In the genomic region with DNA sequence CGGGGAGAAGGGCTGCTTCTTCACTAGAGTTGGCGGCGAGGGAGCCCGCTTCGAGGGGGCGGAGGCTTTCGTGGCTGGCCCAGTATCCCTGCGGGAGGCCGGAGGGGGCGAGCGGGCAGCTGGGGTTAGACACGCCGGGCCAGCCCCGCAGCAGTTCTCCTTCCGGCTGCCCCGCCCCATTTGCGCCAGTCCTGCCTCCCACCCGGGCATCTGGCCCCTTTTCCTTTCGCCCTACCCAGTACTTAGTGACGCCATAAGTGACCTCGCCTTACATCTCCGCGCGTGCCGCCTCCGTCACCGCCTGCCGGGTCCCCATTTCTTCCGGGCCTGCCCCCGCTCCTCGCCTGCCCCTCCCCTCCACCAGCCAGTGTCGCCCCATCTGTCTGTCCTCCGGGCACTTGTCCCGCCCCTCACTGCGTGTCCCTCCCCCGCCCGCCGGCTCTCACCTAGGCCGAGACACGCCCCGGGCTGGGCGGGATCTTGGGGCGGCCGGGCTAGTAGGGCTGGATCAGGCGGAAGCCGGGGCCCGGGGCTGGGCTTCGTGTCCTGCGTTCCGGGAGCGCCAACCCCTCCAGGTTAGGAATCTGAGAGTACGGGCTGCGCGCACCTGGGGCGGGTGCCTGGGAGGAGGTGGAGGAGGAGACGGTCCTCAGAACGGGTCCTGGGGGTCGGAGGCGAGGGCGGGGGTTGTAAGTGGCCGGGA, we compare ENCODE assay signal across 8 cellular contexts. TPM values are rescaled to one million over a fixed set of nuclear protein-coding genes. Genes with fewer than 3 reads are reported as not detected.
DNase-seq lines count a peak whose midpoint lies in the region; ATAC-seq and TF ChIP-seq lines count a peak whose summit lies in the region.

No MANE protein-coding gene starts in this region.

- peaks cover 20% of the 10 kb centered on the region for H3K27me3 Mint-ChIP-seq in H9 (ENCODE audit: low read depth)

- H2BK20ac ChIP-seq in H9 (ENCODE audit: low read depth, low read length, poor library complexity, severe bottlenecking): no peak overlapping the region

- H2BK15ac ChIP-seq in H9 (ENCODE audit: low read depth, low read length): no peak overlapping the region

- TF ChIP-seq POLR2A in uterus (IDR thresholded peaks at IDR 0.05): peak in 1 of 2 donors; percentile 33

- peaks cover 14 to 24% of the 10 kb centered on the region in 2 experiments for H3K4me1 Mint-ChIP-seq in H9

- H3K4me2 ChIP-seq in H9 (ENCODE audit: insufficient read depth, insufficient read length, low read length): peak overlapping the region; percentile 72

- DNase-seq in ELF-1 (ENCODE audit: low read depth, low spot score) (peak; percentile 93), H9 (peak; percentile 100), NAMALWA (ENCODE audit: low spot score) (peak; percentile 96), SJCRH30 (peak; percentile 91 to 94), Right ventricle myocardium inferior (ENCODE audit: missing footprints) (peak; percentile 95), posterior vena cava (ENCODE audit: low spot score) (peak; percentile 93), uterus (peak; percentile 56 to 75)
- DNase-seq in activated naive CD4-positive, alpha-beta T cell treated with anti-CD3 and anti-CD28 coated beads, Interleukin-2, amount 50 U/mL, for 16 hours: peak; percentile 96

- TF ChIP-seq CTCF in H9 (conservative IDR thresholded peaks at IDR 0.05): no peak
- TF ChIP-seq CTCF in uterus (IDR thresholded peaks at IDR 0.05): no peak

- H3K4me3 ChIP-seq in SJCRH30: peak overlapping the region; percentile 63
- H3K4me3 ChIP-seq in uterus: peak overlapping the region; percentile 34 to 39

- H2BK5ac ChIP-seq in H9 (ENCODE audit: insufficient read length, low read length): no peak overlapping the region

- H3K27ac Mint-ChIP-seq in H9: peak overlapping the region; percentile 87 to 97 (median 94); a peak in 5 of 7 replicates

- H3K23me2 ChIP-seq in H9 (ENCODE audit: insufficient read length, low read depth, low read length, poor library complexity, severe bottlenecking): peaks cover 14% of the 10 kb centered on the region

- peak overlapping the region; percentile 82 for H3K14ac ChIP-seq in H9 (ENCODE audit: insufficient read depth, low read length)

- intact Hi-C loops in Right ventricle myocardium inferior (cut with DNase I): no loop called here
- intact Hi-C loops in posterior vena cava (cut with DNase I): loop anchor here in 1 of 2 donors (5.0 kb wide), 1 partner anchor 860 kb away; no protein-coding TSS in a partner anchor
- intact Hi-C loops in uterus (cut with DNase I; ENCODE audit: low total_unique reads): no loop called here

- H2BK12ac ChIP-seq in H9 (ENCODE audit: insufficient read length, low read depth, low read length): no peak overlapping the region

- no peaks in the 10 kb centered on the region; the same call in 1 of the 2 replicates for H3K4me1 ChIP-seq in H9 (ENCODE audit: insufficient read depth, low read length)
- no peaks in the 10 kb centered on the region for H3K4me1 ChIP-seq in SJCRH30
- peaks cover 0 to 4% of the 10 kb centered on the region in 2 donors for H3K4me1 ChIP-seq in uterus

- no peaks in the 10 kb centered on the region for H3K9me3 Mint-ChIP-seq in H9

- no peak overlapping the region for H4K91ac ChIP-seq in H9 (ENCODE audit: insufficient read length, low read depth, low read length)

- no peaks in the 10 kb centered on the region for H3K9me3 ChIP-seq in H9 (ENCODE audit: control insufficient read depth, low read depth, low read length)
- no peaks in the 10 kb centered on the region for H3K9me3 ChIP-seq in SJCRH30 (replicated peaks)
- H3K9me3 ChIP-seq in uterus: no peaks in the 10 kb centered on the region

- H3K23ac ChIP-seq in H9 (ENCODE audit: insufficient read length, low read depth, low read length): no peak overlapping the region

- no peak overlapping the region for H3T11ph ChIP-seq in H9 (ENCODE audit: low read length)

- no CpG with 5 or more reads among the region's 61 CpGs for WGBS in H9 (ENCODE audit: extremely low coverage, insufficient read length, low lambda C conversion rate)

- H3K79me1 ChIP-seq in H9 (ENCODE audit: insufficient read depth, low read depth, low read length, poor library complexity, severe bottlenecking): no peaks in the 10 kb centered on the region

- H3K27me3 ChIP-seq in H9 (ENCODE audit: insufficient read depth, low read length) (no peaks in the 10 kb centered on the region), SJCRH30 (no peaks in the 10 kb centered on the region), uterus (no peaks in the 10 kb centered on the region)

- H4K20me1 ChIP-seq in H9 (ENCODE audit: control insufficient read depth, insufficient read depth, insufficient read length): no peaks in the 10 kb centered on the region

- H3K4me3 Mint-ChIP-seq in H9: peak overlapping the region; percentile 84 to 90

- no peak overlapping the region for H2AK5ac ChIP-seq in H9 (ENCODE audit: insufficient read length, low read length)

- H3K79me2 ChIP-seq in H9 (ENCODE audit: insufficient read depth, low read length): no peaks in the 10 kb centered on the region

- H2AFZ ChIP-seq in H9 (ENCODE audit: low read length): no peak overlapping the region

- ATAC-seq in Right ventricle myocardium inferior: peak; percentile 88

- H2BK120ac ChIP-seq in H9 (ENCODE audit: low read depth, low read length, poor library complexity, severe bottlenecking): no peak overlapping the region

- H3K4ac ChIP-seq in H9 (ENCODE audit: low read depth, low read length): no peak overlapping the region

- H3K56ac ChIP-seq in H9 (ENCODE audit: insufficient read length, low read depth, low read length): no peak overlapping the region

- no peak overlapping the region for H4K5ac ChIP-seq in H9 (ENCODE audit: insufficient read length, low read depth, low read length)

- peaks cover 9 to 15% (median 9%) of the 10 kb centered on the region in 3 experiments for H3K36me3 Mint-ChIP-seq in H9 (ENCODE audit: insufficient read depth in 1 of 3, low read depth in 3 of 3)

- peak overlapping the region; percentile 90 for H3K18ac ChIP-seq in H9 (ENCODE audit: insufficient read length, low read depth, low read length)

- H3K36me3 ChIP-seq in SJCRH30 (no peaks in the 10 kb centered on the region), uterus (no peaks in the 10 kb centered on the region)

- peak overlapping the region; percentile 57 for H3K9ac ChIP-seq in H9 (ENCODE audit: extremely low read depth, insufficient read length, low read length)

- H3K27ac ChIP-seq in H9 (ENCODE audit: insufficient read length, low read depth, low read length) (no peak overlapping the region), SJCRH30 (peak overlapping the region; percentile 21; the same call in 1 of the 2 replicates), uterus (peak overlapping the region in 1 of 2 donors; percentile 12)

- no peak overlapping the region for H4K8ac ChIP-seq in H9 (replicated peaks; ENCODE audit: insufficient read length, low read depth, low read length)

RNA-seq across cellular contexts. Expression of gene SPATA32, which starts 14.3 kb away (rescaled TPM):
- 0.42 and 0.81 TPM in 2 replicates for total RNA-seq in H9 (2021)
- 0.08 TPM in 1 of 2 replicates, not detected in the other for total RNA-seq in SJCRH30 (2014; rRNA removed; shearing (Covaris generic))
- not detected for total RNA-seq in Right ventricle myocardium inferior
- not detected for total RNA-seq in posterior vena cava
- total RNA-seq in uterus: not detected

RNA-seq across cellular contexts. Expression of gene FMNL1, which starts 25.9 kb away (rescaled TPM):
- total RNA-seq in H9 (2021): 6.3 and 6.9 TPM in 2 replicates
- 0.91 and 1.1 TPM in 2 replicates for total RNA-seq in SJCRH30 (2014; rRNA removed; shearing (Covaris generic))
- 13.7 TPM for total RNA-seq in Right ventricle myocardium inferior
- 10 to 100 TPM; 19.5 to 28.2 TPM for total RNA-seq in posterior vena cava
- 10 to 100 TPM in 1 of 4 donors, 1 to 10 TPM in 3; 2.6 to 12.3 (median 3.6) TPM for total RNA-seq in uterus
